ENCODE assay signal across 23 cellular contexts in genomic region chr16:19830902-19831555, GRCh38. TPM values are rescaled to one million over a fixed set of nuclear protein-coding genes. Genes with fewer than 3 reads are reported as not detected.
DNase-seq lines count a peak whose midpoint lies in the region; ATAC-seq and TF ChIP-seq lines count a peak whose summit lies in the region.
"Had no signal": no experiment of that assay in that cellular context is flagged by ENCODE, and none has a peak within 500 bp of the region (broad histone marks: within the 10 kb centered on the region; RNA-seq: fewer than 3 reads in every experiment).

No MANE protein-coding gene starts in this region.

- H3K9me3 Mint-ChIP-seq in nephron, result no peaks in the 10 kb centered on the region
- H3K9me3 Mint-ChIP-seq: activated CD4-positive, alpha-beta T cell treated with anti-CD3 and anti-CD28 coated beads, Interleukin-2, amount 10 ng/mL, durations not matched to agents 7 days and 5 days; dendritic cell treated with granulocyte-macrophage colony-stimulating factor and Interleukin-4, amounts not matched to agents 40 ng/mL and 50 ng/mL, for 4 days; naive thymus-derived CD8-positive, alpha-beta T cell had no signal

- no peak overlapping the region for H2AFZ ChIP-seq in GM23248

- H3K4me3 ChIP-seq in GM23248 (no peak overlapping the region), heart left ventricle (no peak overlapping the region)
- H3K4me3 ChIP-seq: Peyer's patch, transverse colon had no signal

- in situ Hi-C loops in GM23248 (cut with MboI), result loop anchor here (25.0 kb wide), 1 partner anchor 94 kb away; no protein-coding TSS in a partner anchor

- TF ChIP-seq POLR2A in heart left ventricle (IDR thresholded peaks at IDR 0.05), result no peak

- peak overlapping the region in 1 of 3 experiments; percentile 4 for H3K4me3 Mint-ChIP-seq in nephron
- H3K4me3 Mint-ChIP-seq: activated CD4-positive, alpha-beta T cell treated with anti-CD3 and anti-CD28 coated beads, Interleukin-2, amount 10 ng/mL, durations not matched to agents 7 days and 5 days; CD14-positive monocyte; dendritic cell treated with granulocyte-macrophage colony-stimulating factor and Interleukin-4, amounts not matched to agents 40 ng/mL and 50 ng/mL, for 4 days; naive thymus-derived CD8-positive, alpha-beta T cell had no signal

- intact Hi-C loops in heart left ventricle (cut with DNase I), result no loop called here

- H3K9ac ChIP-seq in GM23248, result no peak overlapping the region
- H3K9ac ChIP-seq: KMS-11 had no signal

- H3K36me3 ChIP-seq in GM23248 (ENCODE audit: low read depth) (no peaks in the 10 kb centered on the region), heart left ventricle (peaks cover 0 to 19% (median 0%) of the 10 kb centered on the region in 9 donors)
- H3K36me3 ChIP-seq: Peyer's patch, transverse colon had no signal

- peaks cover 41% of the 10 kb centered on the region for H3K4me1 Mint-ChIP-seq in nephron
- H3K4me1 Mint-ChIP-seq: activated CD4-positive, alpha-beta T cell treated with anti-CD3 and anti-CD28 coated beads, Interleukin-2, amount 10 ng/mL, durations not matched to agents 7 days and 5 days; naive thymus-derived CD8-positive, alpha-beta T cell had no signal

- H4K20me1 ChIP-seq in GM23248 (ENCODE audit: insufficient read depth), result no peaks in the 10 kb centered on the region

- H3K27me3 ChIP-seq in GM23248 (replicated peaks; ENCODE audit: insufficient read depth) (no peaks in the 10 kb centered on the region), heart left ventricle (no peaks in the 10 kb centered on the region)
- H3K27me3 ChIP-seq: Peyer's patch, transverse colon had no signal

- DNase-seq in GM23248 (no peak), heart left ventricle (no peak), cerebellum (ENCODE audit: low spot score) (no peak), COLO829 (ENCODE audit: low spot score) (no peak)
- DNase-seq: activated CD4-positive, alpha-beta T cell treated with anti-CD3 and anti-CD28 coated beads, Interleukin-2, amount 10 ng/mL, durations not matched to agents 7 days and 5 days; activated naive CD4-positive, alpha-beta T cell treated with Interleukin-2 at 50 U/mL for 16 hours; erythroblast; naive thymus-derived CD8-positive, alpha-beta T cell; NCI-H1436; NCI-H2171; NCI-H748 treated with DMSO at 0.1 percent for 48 hours; Peyer's patch; stimulated activated CD4-positive, alpha-beta T cell treated with anti-CD3 and anti-CD28 coated beads, Interleukin-15, amount 100 ng/mL, for 24 hours; stimulated activated naive CD4-positive, alpha-beta T cell; transverse colon had no signal

- H3K4me2 ChIP-seq in GM23248 (ENCODE audit: unreplicated experiment), result no peak overlapping the region
- H3K4me2 ChIP-seq: KMS-11 had no signal

- H3K9me3 ChIP-seq in GM23248 (ENCODE audit: low read depth) (no peaks in the 10 kb centered on the region), heart left ventricle (no peaks in the 10 kb centered on the region)
- H3K9me3 ChIP-seq: Peyer's patch, transverse colon had no signal

- H3K27ac ChIP-seq in GM23248, result peak overlapping the region; percentile 27
- H3K27ac ChIP-seq in heart left ventricle, result peak overlapping the region in 11 of 12 donors; percentile 1 to 72 (median 58)
- H3K27ac ChIP-seq: KMS-11, Peyer's patch, transverse colon had no signal

- no peak for TF ChIP-seq CTCF in heart left ventricle (IDR thresholded peaks at IDR 0.05)
- TF ChIP-seq CTCF in nephron (IDR thresholded peaks at IDR 0.05; ENCODE audit: unreplicated experiment in 3 of 3), result no peak

- H3K36me3 Mint-ChIP-seq in nephron (ENCODE audit: low read depth), result peaks cover 19% of the 10 kb centered on the region
- H3K36me3 Mint-ChIP-seq: CD14-positive monocyte had no signal

- peaks cover 17% of the 10 kb centered on the region; the same call in 1 of the 2 replicates for H3F3A ChIP-seq in GM23248 (ENCODE audit: insufficient read depth)

- H3K4me1 ChIP-seq in GM23248 (ENCODE audit: insufficient read depth) (peaks cover 11% of the 10 kb centered on the region), heart left ventricle (peaks cover 0 to 11% (median 4%) of the 10 kb centered on the region in 12 donors)
- H3K4me1 ChIP-seq: Peyer's patch had no signal

- no peaks in the 10 kb centered on the region for H3K9me2 ChIP-seq in GM23248 (ENCODE audit: insufficient read depth)

- peak overlapping the region; percentile 44 to 83 (median 46) for H3K27ac Mint-ChIP-seq in nephron
- H3K27ac Mint-ChIP-seq: activated CD4-positive, alpha-beta T cell treated with anti-CD3 and anti-CD28 coated beads, Interleukin-2, amount 10 ng/mL, durations not matched to agents 7 days and 5 days; CD14-positive monocyte; dendritic cell treated with granulocyte-macrophage colony-stimulating factor and Interleukin-4, amounts not matched to agents 40 ng/mL and 50 ng/mL, for 4 days; progenitor cell of endocrine pancreas had no signal

- 68 to 77% methylated on average over 5 of the region's 5 CpGs for whole genome bisulfite sequencing in GM23248 (ENCODE audit: low coverage in 1 of 2, low lambda C conversion rate in 2 of 2, missing lambda C conversion rate in 2 of 2), 2 experiments
- WGBS in heart left ventricle, 4 donors, result 56 to 68% (median 58%) methylated on average over 5 of the region's 5 CpGs

- no peaks in the 10 kb centered on the region for H3K27me3 Mint-ChIP-seq in nephron (ENCODE audit: low read depth)
- H3K27me3 Mint-ChIP-seq: activated CD4-positive, alpha-beta T cell treated with anti-CD3 and anti-CD28 coated beads, Interleukin-2, amount 10 ng/mL, durations not matched to agents 7 days and 5 days; dendritic cell treated with granulocyte-macrophage colony-stimulating factor and Interleukin-4, amounts not matched to agents 40 ng/mL and 50 ng/mL, for 4 days; progenitor cell of endocrine pancreas had no signal

- ATAC-seq in SK-N-SH treated with all-trans-retinoic acid at 6 μM for 48 hours, result peak; percentile 17; the same call in 2 of the 3 replicates
- peak; percentile 52 to 62 (median 54) for ATAC-seq in heart left ventricle
- no peak for ATAC-seq in HG03469 (IDR thresholded peaks at IDR 0.05; ENCODE audit: unreplicated experiment)
- no peak for ATAC-seq in GM18498 (IDR thresholded peaks at IDR 0.05; ENCODE audit: unreplicated experiment)
- ATAC-seq: naive thymus-derived CD8-positive, alpha-beta T cell had no signal

- H3K79me2 ChIP-seq in GM23248 (ENCODE audit: insufficient read depth), result no peaks in the 10 kb centered on the region

TF ChIP-seq in SK-N-SH treated with all-trans-retinoic acid at 6 μM for 48 hours, 23 proteins besides CTCF, POLR2A, EP300 and RAD21:
- TF ChIP-seq ZFP3 (CRISPR knock-in tag; IDR thresholded peaks at IDR 0.05), result 0 out of 2 replicates have a peak, but pooled peaks have one; percentile 14
- no peak for TF ChIP-seq TCF4 (CRISPR knock-in tag; IDR thresholded peaks at IDR 0.05; ENCODE audit: borderline replicate concordance)

RNA-seq across cellular contexts. Expression of gene GPRC5B, which starts 53.6 kb away (rescaled TPM):
- total RNA-seq in GM23248 (2014; rRNA removed; shearing (Covaris generic)), result 0.63 TPM in 1 of 2 replicates, not detected in the other
- polyA plus RNA-seq in GM23248 (2016; fragmentation: Nextera tagmentation; extraction: Ambion mirVana) (0.13 and 0.33 TPM in 2 replicates), heart left ventricle (10 to 100 TPM; 43.0 to 97.5 TPM)
- total RNA-seq in heart left ventricle (100 to 1,000 TPM in 1 of 9 donors, 10 to 100 TPM in 8; 54.7 to 104 (median 77.9) TPM), cerebellum (37.1 TPM)
- total RNA-seq: naive thymus-derived CD8-positive, alpha-beta T cell had no signal

Comparison
In these comparisons a context has a peak if more than half of its experiments do, and no peak if none do; other contexts are left out.
1. ATAC-seq: peak in SK-N-SH treated with all-trans-retinoic acid at 6 μM for 48 hours (single experiment) and heart left ventricle (4 of 4); none in HG03469 (single experiment) and GM18498 (single experiment).
2. RNA of gene GPRC5B, which starts 53.6 kb away (total RNA-seq): 54.7 to 104 TPM in heart left ventricle and 37.1 TPM in cerebellum (single experiment); 0.63 TPM in GM23248; every median in the first group is over 10 times any median in the second.